In the genomic region with DNA sequence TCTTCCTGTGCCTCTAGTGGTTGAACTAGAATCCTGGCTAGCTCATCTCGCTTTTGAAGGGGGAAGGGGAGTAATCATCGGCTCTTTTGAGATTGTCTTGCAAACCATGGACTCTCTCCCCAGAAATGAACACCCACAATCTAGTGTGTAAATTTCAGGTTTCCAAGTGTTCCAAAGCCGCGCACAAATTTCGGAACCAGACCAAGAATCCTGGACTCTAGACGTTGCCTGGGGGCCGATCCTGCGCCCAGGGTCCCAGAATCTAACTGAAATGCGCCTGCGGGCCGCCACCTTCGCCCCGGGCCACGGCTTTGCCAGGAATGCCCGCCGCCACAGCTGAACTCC, we compare ENCODE assay signal across 13 cellular contexts. TPM values are rescaled to one million over a fixed set of nuclear protein-coding genes. Genes with fewer than 3 reads are reported as not detected.
DNase-seq lines count a peak whose midpoint lies in the region; ATAC-seq and TF ChIP-seq lines count a peak whose summit lies in the region.
"Had no signal": no experiment of that assay in that cellular context is flagged by ENCODE, and none has a peak within 500 bp of the region (broad histone marks: within the 10 kb centered on the region; RNA-seq: fewer than 3 reads in every experiment).

No MANE protein-coding gene starts in this region.

- H3K4me3 Mint-ChIP-seq in glutamatergic neuron (ENCODE audit: unreplicated experiment): peak overlapping the region; percentile 55

- no peaks in the 10 kb centered on the region for H4K20me1 ChIP-seq in smooth muscle cell (ENCODE audit: low read depth)

- H3K4me3 ChIP-seq in RWPE2 (ENCODE audit: severe bottlenecking) (no peak overlapping the region), smooth muscle cell (no peak overlapping the region)

- H3K9me3 ChIP-seq in RWPE2 (ENCODE audit: severe bottlenecking): no peaks in the 10 kb centered on the region
- no peaks in the 10 kb centered on the region for H3K9me3 ChIP-seq in smooth muscle cell (replicated peaks; ENCODE audit: low read depth)

- no peak overlapping the region for H3K9ac ChIP-seq in smooth muscle cell (ENCODE audit: low read depth)

- H3K4me1 ChIP-seq in RWPE2 (ENCODE audit: insufficient read depth, poor library complexity, severe bottlenecking): no peaks in the 10 kb centered on the region
- H3K4me1 ChIP-seq in smooth muscle cell (ENCODE audit: low read depth): peaks cover 13% of the 10 kb centered on the region

- H3K4me1 Mint-ChIP-seq in glutamatergic neuron (ENCODE audit: low read depth, unreplicated experiment): no peaks in the 10 kb centered on the region

- H3K27me3 ChIP-seq in RWPE2 (ENCODE audit: insufficient read depth, poor library complexity, severe bottlenecking) (peaks cover 45% of the 10 kb centered on the region), smooth muscle cell (ENCODE audit: low read depth) (peaks cover 95% of the 10 kb centered on the region)

- peaks cover 35% of the 10 kb centered on the region for H3K27me3 Mint-ChIP-seq in glutamatergic neuron (ENCODE audit: unreplicated experiment)

- H3K27ac ChIP-seq in RWPE2 (ENCODE audit: poor library complexity, severe bottlenecking) (no peak overlapping the region), smooth muscle cell (ENCODE audit: low read depth) (no peak overlapping the region)

- H3K27ac Mint-ChIP-seq in glutamatergic neuron (ENCODE audit: unreplicated experiment): no peak overlapping the region

- no peaks in the 10 kb centered on the region for H3K79me2 ChIP-seq in smooth muscle cell (ENCODE audit: low read depth)

- DNase-seq in NCI-H1105 treated with DMSO at 0.1 percent for 48 hours (lab: John Stamatoyannopoulos, UW) (peak; percentile 11), NCI-H1105 (lab: John Stamatoyannopoulos, UW) (no peak), RWPE2 (ENCODE audit: low spot score) (no peak), glutamatergic neuron (no peak), smooth muscle cell (lab: John Stamatoyannopoulos, UW; ENCODE audit: unreplicated experiment) (no peak), SW 1271 (lab: John Stamatoyannopoulos, UW) (no peak)
- no peak for DNase-seq in stimulated activated CD4-positive, alpha-beta T cell treated with anti-CD3 and anti-CD28 coated beads, Interleukin-12 subunit alpha, Interleukin-12 subunit beta, amount 100 ng/mL, for 4 hours
- DNase-seq: 8988T, cortex of kidney, KBM-7, NCI-H2107 had no signal

- ATAC-seq in RWPE2 (ENCODE audit: low read depth) (no peak; the same call in 2 of the 3 replicates), HG02840 (IDR thresholded peaks at IDR 0.05; ENCODE audit: low FRiP score, unreplicated experiment) (no peak)

- TF ChIP-seq CTCF in RWPE2 (IDR thresholded peaks at IDR 0.05; ENCODE audit: poor library complexity, severe bottlenecking) (peak; percentile 19), glutamatergic neuron (IDR thresholded peaks at IDR 0.05; ENCODE audit: partially characterized antibody, unreplicated experiment) (peak; percentile 24), smooth muscle cell (IDR thresholded peaks at IDR 0.05; ENCODE audit: borderline replicate concordance, insufficient read depth, poor library complexity, severe bottlenecking) (no peak)

- WGBS in smooth muscle cell (ENCODE audit: low lambda C conversion rate): 4% methylated on average over 10 of the region's 16 CpGs

- H3K36me3 ChIP-seq in RWPE2 (ENCODE audit: low read depth): no peaks in the 10 kb centered on the region
- H3K36me3 ChIP-seq in smooth muscle cell (ENCODE audit: low read depth): no peaks in the 10 kb centered on the region

- H3F3A ChIP-seq in smooth muscle cell (ENCODE audit: low read depth): no peaks in the 10 kb centered on the region

- H3K4me2 ChIP-seq in smooth muscle cell: peak overlapping the region; percentile 67

- no peak overlapping the region for H2AFZ ChIP-seq in smooth muscle cell (ENCODE audit: low read depth)

- H3K9me3 Mint-ChIP-seq in glutamatergic neuron (ENCODE audit: unreplicated experiment): peaks cover 6% of the 10 kb centered on the region

- H3K36me3 Mint-ChIP-seq in glutamatergic neuron (ENCODE audit: unreplicated experiment): peaks cover 10% of the 10 kb centered on the region

RNA-seq across cellular contexts. Expression of a gene that starts 4.8 kb away (rescaled TPM):
- total RNA-seq in glutamatergic neuron (ENCODE audit: unreplicated experiment): not detected
- total RNA-seq in smooth muscle cell: not detected in 2 replicates
- polyA plus RNA-seq in smooth muscle cell: not detected in 2 replicates
- total RNA-seq: myocyte had no signal
